ENCODE assay signal across 14 cellular contexts in genomic region chr16:86570542-86571196, GRCh38. TPM values are rescaled to one million over a fixed set of nuclear protein-coding genes. Genes with fewer than 3 reads are reported as not detected.
DNase-seq lines count a peak whose midpoint lies in the region; ATAC-seq and TF ChIP-seq lines count a peak whose summit lies in the region.
"Had no signal": no experiment of that assay in that cellular context is flagged by ENCODE, and none has a peak within 500 bp of the region (broad histone marks: within the 10 kb centered on the region; RNA-seq: fewer than 3 reads in every experiment).

No MANE protein-coding gene starts in this region.

- H4K91ac ChIP-seq in trophoblast cell (ENCODE audit: low read depth, low read length): no peak overlapping the region

- no peak overlapping the region for H3K4me2 ChIP-seq in trophoblast cell (ENCODE audit: low read length)

- H2BK5ac ChIP-seq in trophoblast cell (ENCODE audit: low read depth, low read length, poor library complexity): no peak overlapping the region

- no peak for ATAC-seq in HG02973 (IDR thresholded peaks at IDR 0.05; ENCODE audit: unreplicated experiment)
- ATAC-seq: stimulated activated naive B cell treated with anti-CD40 and anti-IgM and Interleukin-4, amounts not matched to agents 10 μg/mL and 1 μg/mL and 100 μg/mL, for 72 hours had no signal

- no peaks in the 10 kb centered on the region for H3K36me3 ChIP-seq in ES-I3 (ENCODE audit: insufficient read depth, low read length)
- H3K36me3 ChIP-seq in SJSA1: peaks cover 87% of the 10 kb centered on the region
- H3K36me3 ChIP-seq in trophoblast cell (ENCODE audit: control insufficient read depth in 1 of 2, insufficient read depth in 2 of 2, low read length in 2 of 2): no peaks in the 10 kb centered on the region
- H3K36me3 ChIP-seq: esophagus muscularis mucosa had no signal

- no peak overlapping the region for H2AFZ ChIP-seq in trophoblast cell (ENCODE audit: insufficient read depth, low read length, poor library complexity)

- TF ChIP-seq CTCF in fibroblast of mammary gland (conservative IDR thresholded peaks at IDR 0.05; ENCODE audit: control insufficient read depth, insufficient read depth, low read depth, low read length): no peak

- H3K27ac ChIP-seq in SJSA1 (peak overlapping the region; percentile 82), trophoblast cell (ENCODE audit: low read depth, low read length) (no peak overlapping the region)
- H3K27ac ChIP-seq: esophagus muscularis mucosa had no signal

- no CpG with 5 or more reads among the region's 16 CpGs for WGBS in trophoblast cell (ENCODE audit: extremely low coverage, insufficient coverage, insufficient read length)

- no peak overlapping the region for H3K14ac ChIP-seq in trophoblast cell (ENCODE audit: low read length)

- H3K23ac ChIP-seq in trophoblast cell (ENCODE audit: low read length): no peak overlapping the region

- peaks cover 3% of the 10 kb centered on the region for H3K79me1 ChIP-seq in trophoblast cell (ENCODE audit: low read length)

- H3K4me1 ChIP-seq in ES-I3 (ENCODE audit: insufficient read depth, low read length) (peaks cover 36% of the 10 kb centered on the region), SJSA1 (replicated peaks) (peaks cover 45% of the 10 kb centered on the region), trophoblast cell (ENCODE audit: control insufficient read depth in 1 of 2, insufficient read depth in 2 of 2, low read length in 2 of 2) (peaks cover 14 to 17% of the 10 kb centered on the region in 2 experiments)

- no peak overlapping the region for H2BK120ac ChIP-seq in trophoblast cell (ENCODE audit: insufficient read depth, low read length, poor library complexity)

- H3K18ac ChIP-seq in trophoblast cell (ENCODE audit: low read length): no peak overlapping the region

- H4K12ac ChIP-seq in trophoblast cell (ENCODE audit: low read depth, low read length): no peak overlapping the region

- H3K4ac ChIP-seq in trophoblast cell (ENCODE audit: low read depth, low read length): no peak overlapping the region

- DNase-seq in SJSA1 (ENCODE audit: low read depth in 1 of 2, low spot score in 2 of 2) (peak in 1 of 2 experiments; percentile 70), fibroblast of mammary gland (ENCODE audit: low read depth) (no peak), retina (peak; percentile 61), trophoblast cell (no peak)
- DNase-seq in activated CD4-positive, alpha-beta T cell treated with anti-CD3 and anti-CD28 coated beads, Interleukin-2, amount 50 U/mL, for 1 hour: no peak
- no peak for DNase-seq in activated CD8-positive, alpha-beta memory T cell treated with anti-CD3 and anti-CD28 coated beads, Interleukin-2, amount 50 U/mL, for 4 hours
- DNase-seq: activated T-cell treated with anti-CD3 and anti-CD28 coated beads, Interleukin-2, amount 50 U/mL, for 48 hours; NCI-H1105 treated with DMSO at 0.1 percent for 48 hours; nucleus accumbens; stimulated activated CD4-positive, alpha-beta T cell treated with anti-CD3 and anti-CD28 coated beads, Interleukin-2, amount 100 ng/mL, for 48 hours; stimulated activated naive B cell treated with anti-CD40 and anti-IgM and Interleukin-4, amounts not matched to agents 10 μg/mL and 1 μg/mL and 100 μg/mL, for 72 hours had no signal

- H4K8ac ChIP-seq in trophoblast cell (ENCODE audit: low read depth, low read length): no peak overlapping the region

- H3K79me2 ChIP-seq in trophoblast cell (ENCODE audit: control insufficient read depth, insufficient read depth, low read length, poor library complexity): no peaks in the 10 kb centered on the region

- H3K9me3 ChIP-seq in ES-I3 (ENCODE audit: control insufficient read depth, insufficient read depth, low read length) (no peaks in the 10 kb centered on the region; the same call in 1 of the 2 replicates), SJSA1 (replicated peaks) (0 out of 2 replicates have a peak, but pooled peaks cover 3% of the 10 kb centered on the region), trophoblast cell (ENCODE audit: insufficient read depth, low read depth, low read length) (peaks cover 3% of the 10 kb centered on the region)
- H3K9me3 ChIP-seq: esophagus muscularis mucosa had no signal

- peak overlapping the region; percentile 23; the same call in 1 of the 2 replicates for H3K9ac ChIP-seq in ES-I3 (ENCODE audit: low read depth, low read length)
- no peak overlapping the region for H3K9ac ChIP-seq in trophoblast cell (ENCODE audit: low read length)

- H3K4me3 ChIP-seq in SJSA1: peak overlapping the region; percentile 82
- peak overlapping the region; percentile 87 for H3K4me3 ChIP-seq in fibroblast of mammary gland (ENCODE audit: control insufficient read depth, low read depth, low read length)
- no peak overlapping the region for H3K4me3 ChIP-seq in trophoblast cell (ENCODE audit: low read depth, low read length)

- no peak overlapping the region for H2BK12ac ChIP-seq in trophoblast cell (ENCODE audit: low read length)

- no peak overlapping the region for H2AK5ac ChIP-seq in trophoblast cell (ENCODE audit: low read length)

- H3K27me3 ChIP-seq in SJSA1 (replicated peaks) (no peaks in the 10 kb centered on the region), trophoblast cell (ENCODE audit: insufficient read depth, low read length) (peaks cover 62% of the 10 kb centered on the region)

RNA-seq across cellular contexts. Expression of gene FOXC2, which starts 4.0 kb away (rescaled TPM):
- total RNA-seq in SJSA1 (2014; rRNA removed; shearing (Covaris generic)): 3.9 and 5.5 TPM in 2 replicates
- polyA plus RNA-seq in trophoblast cell (2013): 1.2 TPM in 2 replicates

RNA-seq across cellular contexts. Expression of gene FOXL1, which starts 7.7 kb away (rescaled TPM):
- 39.4 and 43.2 TPM in 2 replicates for total RNA-seq in SJSA1 (2014; rRNA removed; shearing (Covaris generic))
- 0.62 and 0.64 TPM in 2 replicates for polyA plus RNA-seq in trophoblast cell (2013)

RNA-seq across cellular contexts. Expression of gene MTHFSD, which starts 15.6 kb away (rescaled TPM):
- 9.4 and 11.7 TPM in 2 replicates for total RNA-seq in SJSA1 (2014; rRNA removed; shearing (Covaris generic))
- 9.5 and 9.8 TPM in 2 replicates for polyA plus RNA-seq in trophoblast cell (2013)
